Comparison of ENCODE assay signal across 15 cellular contexts in genomic region chr9:31445960-31446359, GRCh38.
DNase-seq lines count a peak whose midpoint lies in the region; ATAC-seq and TF ChIP-seq lines count a peak whose summit lies in the region.
"Had no signal": no experiment of that assay in that cellular context is flagged by ENCODE, and none has a peak within 500 bp of the region (broad histone marks: within the 10 kb centered on the region; RNA-seq: fewer than 3 reads in every experiment).

No MANE protein-coding gene starts in this region.

- TF ChIP-seq EP300 in sigmoid colon (IDR thresholded peaks at IDR 0.05): no peak

- 0 out of 2 replicates have a peak overlapping the region, but pooled peaks have one; percentile 19 for H2AFZ ChIP-seq in KMS-11 (ENCODE audit: low read depth)

- TF ChIP-seq POLR2A in sigmoid colon (IDR thresholded peaks at IDR 0.05): no peak

- no peak overlapping the region for H3K9ac ChIP-seq in KMS-11

- H3K27me3 ChIP-seq in KMS-11 (ENCODE audit: insufficient read depth, low read depth): no peaks in the 10 kb centered on the region
- no peaks in the 10 kb centered on the region for H3K27me3 ChIP-seq in sigmoid colon

- TF ChIP-seq CTCF in GM12864 (IDR thresholded peaks at IDR 0.05; ENCODE audit: low read depth, low read length, missing control alignments): no peak
- TF ChIP-seq CTCF in KMS-11 (conservative IDR thresholded peaks at IDR 0.05; ENCODE audit: low read depth, low read length): no peak
- no peak for TF ChIP-seq CTCF in sigmoid colon (IDR thresholded peaks at IDR 0.05)

- no peak overlapping the region for H3K27ac ChIP-seq in KMS-11
- no peak overlapping the region for H3K27ac ChIP-seq in sigmoid colon

- peaks cover 8% of the 10 kb centered on the region for H3K4me1 ChIP-seq in KMS-11 (ENCODE audit: low read depth, poor library complexity, severe bottlenecking)
- peaks cover 0 to 6% (median 0%) of the 10 kb centered on the region in 4 donors for H3K4me1 ChIP-seq in sigmoid colon

- intact Hi-C loops in Right ventricle myocardium inferior (cut with DNase I) (no loop called here), sigmoid colon (cut with DNase I) (no loop called here)

- H3K4me2 ChIP-seq in KMS-11: no peak overlapping the region; the same call in 1 of the 2 replicates

- H3K4me3 ChIP-seq in GM12864 (ENCODE audit: low read depth, low read length): no peak overlapping the region
- no peak overlapping the region for H3K4me3 ChIP-seq in KMS-11 (IDR thresholded peaks at IDR 0.05; ENCODE audit: insufficient read depth, low read depth, low read length)
- no peak overlapping the region for H3K4me3 ChIP-seq in sigmoid colon

- no peaks in the 10 kb centered on the region for H3K79me2 ChIP-seq in KMS-11 (ENCODE audit: insufficient read depth, low read depth)

- ATAC-seq in GM19372 (IDR thresholded peaks at IDR 0.05; ENCODE audit: low read depth, unreplicated experiment) (peak; percentile 64), HG02840 (IDR thresholded peaks at IDR 0.05; ENCODE audit: low FRiP score, unreplicated experiment) (peak; percentile 55), Right ventricle myocardium inferior (no peak)
- ATAC-seq: Panc1 had no signal

- no peaks in the 10 kb centered on the region for H3K36me3 ChIP-seq in KMS-11 (ENCODE audit: insufficient read depth)
- no peaks in the 10 kb centered on the region for H3K36me3 ChIP-seq in sigmoid colon

- H4K20me1 ChIP-seq in KMS-11 (ENCODE audit: insufficient read depth): no peaks in the 10 kb centered on the region

- no peaks in the 10 kb centered on the region for H3K9me3 ChIP-seq in sigmoid colon

- DNase-seq in GM12864 (ENCODE audit: low read depth) (peak; percentile 25), Right ventricle myocardium inferior (ENCODE audit: missing footprints) (no peak), sigmoid colon (no peak), SK-N-DZ (ENCODE audit: low spot score) (no peak), H4 (ENCODE audit: low spot score) (no peak)
- DNase-seq: activated CD4-positive, CD25-positive, alpha-beta regulatory T cell treated with anti-CD3 and anti-CD28 coated beads, Interleukin-2, amount 50 U/mL, for 72 hours; activated naive CD8-positive, alpha-beta T cell treated with anti-CD3 and anti-CD28 coated beads, Interleukin-2, amount 10 ng/mL, durations not matched to agents 7 days and 5 days; endodermal cell; GF-D8; NCI-H1105; stimulated activated CD4-positive, alpha-beta T cell treated with anti-CD3 and anti-CD28 coated beads, Interleukin-15, amount 100 ng/mL, for 24 hours had no signal

- 87 to 97% methylated on average over 4 of the region's 4 CpGs for WGBS in sigmoid colon, 2 donors
